ENCODE assay signal across 1 cellular context in the genomic region with DNA sequence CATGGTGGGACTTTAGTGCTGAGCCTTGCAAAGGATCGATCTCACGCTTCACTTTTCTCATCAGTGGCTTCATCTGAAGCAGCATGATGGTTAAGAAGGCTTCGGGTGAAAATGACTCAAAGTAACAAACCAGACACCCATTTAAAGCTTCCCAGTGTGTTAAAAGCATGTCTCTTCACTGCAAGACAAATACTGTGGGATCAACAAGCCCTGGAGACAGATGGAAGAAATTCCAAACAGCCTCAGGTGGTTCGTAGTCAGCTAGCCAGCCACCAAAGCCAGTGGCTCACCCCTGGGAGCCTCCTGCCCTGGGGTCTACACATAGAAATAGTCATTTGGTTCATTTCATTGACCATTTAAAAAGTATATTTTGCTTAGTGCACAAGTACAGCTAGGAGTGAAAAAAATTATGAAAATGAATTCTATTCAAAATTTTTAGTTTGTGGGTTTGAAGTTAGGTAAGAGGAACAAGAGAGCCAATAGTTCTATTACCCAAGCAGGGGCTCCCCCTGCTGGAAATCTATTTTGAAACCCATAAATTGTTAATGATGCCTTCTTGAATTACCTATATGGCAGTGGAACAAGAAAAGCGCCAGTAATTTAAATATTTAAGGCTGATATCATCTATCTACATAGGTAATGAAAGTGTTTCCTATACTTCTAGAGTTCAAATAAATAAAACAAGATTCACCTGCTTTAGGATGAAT.
TF ChIP-seq lines count a peak whose summit lies in the region.

No MANE protein-coding gene starts in this region.

TF ChIP-seq in GM23338, 12 proteins besides CTCF, POLR2A, EP300 and RAD21 (continued from another document):
- TF ChIP-seq ZNF462 (CRISPR knock-in tag; IDR thresholded peaks at IDR 0.05) (no peak), EZH2 (IDR thresholded peaks at IDR 0.05; ENCODE audit: low read depth, unreplicated experiment) (no peak), STAT1 (IDR thresholded peaks at IDR 0.05; ENCODE audit: unreplicated experiment) (no peak), ZNF331 (CRISPR knock-in tag; IDR thresholded peaks at IDR 0.05; ENCODE audit: low read depth) (no peak), POLR2AphosphoS5 (IDR thresholded peaks at IDR 0.05; ENCODE audit: low read depth) (no peak), CREB1 (CRISPR knock-in tag; IDR thresholded peaks at IDR 0.05; ENCODE audit: low read depth) (no peak), EZH2phosphoT487 (IDR thresholded peaks at IDR 0.05; ENCODE audit: unreplicated experiment) (no peak), JUNB (IDR thresholded peaks at IDR 0.05; ENCODE audit: unreplicated experiment) (no peak), ZNF114 (CRISPR knock-in tag; IDR thresholded peaks at IDR 0.05) (no peak)
